In genomic region chr2:216086207-216086893, GRCh38 we compare ENCODE assay signal across 27 cellular contexts. TPM values are rescaled to one million over a fixed set of nuclear protein-coding genes. Genes with fewer than 3 reads are reported as not detected.
DNase-seq lines count a peak whose midpoint lies in the region; ATAC-seq and TF ChIP-seq lines count a peak whose summit lies in the region.
"Had no signal": no experiment of that assay in that cellular context is flagged by ENCODE, and none has a peak within 500 bp of the region (broad histone marks: within the 10 kb centered on the region; RNA-seq: fewer than 3 reads in every experiment).

No MANE protein-coding gene starts in this region.

- 92% methylated on average over 2 of the region's 2 CpGs for WGBS in right cardiac atrium
- WGBS in trophoblast cell (ENCODE audit: extremely low coverage, insufficient coverage, insufficient read length), result no CpG with 5 or more reads among the region's 2 CpGs

- no peaks in the 10 kb centered on the region for H3K27me3 Mint-ChIP-seq in T-helper 2 cell treated with Interferon-gamma antibody and Interleukin-4, amounts not matched to agents 5 μg/mL and 100 μg/mL, for 36 hours (ENCODE audit: low read depth)
- H3K27me3 Mint-ChIP-seq in activated naive CD8-positive, alpha-beta T cell treated with anti-CD3 and anti-CD28 coated beads for 36 hours, result no peaks in the 10 kb centered on the region
- no peaks in the 10 kb centered on the region for H3K27me3 Mint-ChIP-seq in naive thymus-derived CD8-positive, alpha-beta T cell
- H3K27me3 Mint-ChIP-seq: IgD-negative memory B cell had no signal

- no peak overlapping the region for H2BK120ac ChIP-seq in trophoblast cell (ENCODE audit: insufficient read depth, low read length, poor library complexity)

- H4K12ac ChIP-seq in trophoblast cell (ENCODE audit: low read depth, low read length), result no peak overlapping the region

- no peak overlapping the region for H3K4me3 Mint-ChIP-seq in T-helper 2 cell treated with Interferon-gamma antibody and Interleukin-4, amounts not matched to agents 5 μg/mL and 100 μg/mL, for 36 hours
- no peak overlapping the region for H3K4me3 Mint-ChIP-seq in activated naive CD8-positive, alpha-beta T cell treated with anti-CD3 and anti-CD28 coated beads for 36 hours
- peak overlapping the region in 1 of 10 donors; percentile 17 for H3K4me3 Mint-ChIP-seq in naive thymus-derived CD8-positive, alpha-beta T cell
- H3K4me3 Mint-ChIP-seq: H9, IgD-negative memory B cell had no signal

- H3K4me1 Mint-ChIP-seq in T-helper 2 cell treated with Interferon-gamma antibody and Interleukin-4, amounts not matched to agents 5 μg/mL and 100 μg/mL, for 36 hours (ENCODE audit: low read depth), result peaks cover 50% of the 10 kb centered on the region
- H3K4me1 Mint-ChIP-seq in activated naive CD8-positive, alpha-beta T cell treated with anti-CD3 and anti-CD28 coated beads for 36 hours, result peaks cover 46% of the 10 kb centered on the region
- H3K4me1 Mint-ChIP-seq in naive thymus-derived CD8-positive, alpha-beta T cell, result peaks cover 27 to 55% (median 52%) of the 10 kb centered on the region in 4 donors

- H3K4me3 ChIP-seq in right cardiac atrium (ENCODE audit: low read length) (no peak overlapping the region), trophoblast cell (ENCODE audit: low read depth, low read length) (no peak overlapping the region)
- H3K4me3 ChIP-seq: dorsolateral prefrontal cortex, gastroesophageal sphincter, stomach, transverse colon had no signal

- no peak for ATAC-seq in naive thymus-derived CD8-positive, alpha-beta T cell
- no peak for ATAC-seq in right cardiac atrium
- ATAC-seq in GM19395 (IDR thresholded peaks at IDR 0.05; ENCODE audit: unreplicated experiment), result no peak
- ATAC-seq: gastroesophageal sphincter, left lobe of liver had no signal

- H2AK5ac ChIP-seq in trophoblast cell (ENCODE audit: low read length), result no peak overlapping the region

- CTCF ChIA-PET in GM10248 (lab: Yijun Ruan, JAX), result interaction anchor here (1.4 kb wide), 1 partner anchor 52 kb away, joined by 6 read pairs; no protein-coding TSS in a partner anchor

- DNase-seq in T-helper 2 cell treated with Interferon-gamma antibody and Interleukin-4, amounts not matched to agents 5 μg/mL and 100 μg/mL, for 36 hours (ENCODE audit: low spot score), result no peak
- DNase-seq in T-helper 2 cell (no peak), GM10248 (ENCODE audit: extremely low spot score) (peak; percentile 38), right cardiac atrium (no peak), trophoblast cell (no peak)
- no peak for DNase-seq in activated naive CD8-positive, alpha-beta T cell treated with anti-CD3 and anti-CD28 coated beads for 36 hours
- DNase-seq in naive thymus-derived CD8-positive, alpha-beta T cell, result no peak
- DNase-seq: activated CD4-positive, alpha-beta T cell treated with anti-CD3 and anti-CD28 coated beads, Interleukin-2, amount 50 U/mL, for 1 hour; activated effector memory CD4-positive, alpha-beta T cell treated with anti-CD3 and anti-CD28 coated beads, Interleukin-2, amount 50 U/mL, for 16 hours; brain microvascular endothelial cell; DMS53; dorsolateral prefrontal cortex; H9; hippocampal formation; mesendoderm; NCI-H1105; NCI-H2029; NCI-H226; NCI-H748 treated with DMSO at 0.1 percent for 48 hours; stomach; transverse colon had no signal

- H3K36me3 ChIP-seq in trophoblast cell (ENCODE audit: control insufficient read depth in 1 of 2, insufficient read depth in 2 of 2, low read length in 2 of 2), result no peaks in the 10 kb centered on the region
- H3K36me3 ChIP-seq: brain microvascular endothelial cell, gastroesophageal sphincter, stomach, transverse colon had no signal

- no peak overlapping the region for H3K18ac ChIP-seq in trophoblast cell (ENCODE audit: low read length)

- POLR2A ChIA-PET in GM10248 (lab: Yijun Ruan, JAX), result no interaction called here
- POLR2A ChIA-PET in naive thymus-derived CD8-positive, alpha-beta T cell (lab: Charles Lee), result interaction anchor here (0.9 to 5.9 kb wide), 3 partner anchors 8 to 27 kb away, joined by 3 to 96 read pairs (median 8); partner anchors contain the start of gene XRCC5

- peaks cover 15% of the 10 kb centered on the region for H3K36me3 Mint-ChIP-seq in T-helper 2 cell treated with Interferon-gamma antibody and Interleukin-4, amounts not matched to agents 5 μg/mL and 100 μg/mL, for 36 hours (ENCODE audit: low read depth)
- H3K36me3 Mint-ChIP-seq in activated naive CD8-positive, alpha-beta T cell treated with anti-CD3 and anti-CD28 coated beads for 36 hours, result peaks cover 4% of the 10 kb centered on the region
- no peaks in the 10 kb centered on the region for H3K36me3 Mint-ChIP-seq in naive thymus-derived CD8-positive, alpha-beta T cell

- H3K79me1 ChIP-seq in trophoblast cell (ENCODE audit: low read length), result peaks cover 3% of the 10 kb centered on the region

- H3K27ac Mint-ChIP-seq in T-helper 2 cell treated with Interferon-gamma antibody and Interleukin-4, amounts not matched to agents 5 μg/mL and 100 μg/mL, for 36 hours, result peak overlapping the region; percentile 51
- H3K27ac Mint-ChIP-seq in activated naive CD8-positive, alpha-beta T cell treated with anti-CD3 and anti-CD28 coated beads for 36 hours, result peak overlapping the region; percentile 43
- H3K27ac Mint-ChIP-seq in naive thymus-derived CD8-positive, alpha-beta T cell, result peak overlapping the region in 9 of 10 donors; percentile 21 to 98 (median 86)
- H3K27ac Mint-ChIP-seq: H9 had no signal

- no peak overlapping the region for H3K27ac ChIP-seq in right cardiac atrium (ENCODE audit: low read length)
- H3K27ac ChIP-seq in trophoblast cell (ENCODE audit: low read depth, low read length), result no peak overlapping the region
- H3K27ac ChIP-seq: brain microvascular endothelial cell, dorsolateral prefrontal cortex, gastroesophageal sphincter, stomach, transverse colon, VCaP had no signal

- H3K9me3 Mint-ChIP-seq in T-helper 2 cell treated with Interferon-gamma antibody and Interleukin-4, amounts not matched to agents 5 μg/mL and 100 μg/mL, for 36 hours, result no peaks in the 10 kb centered on the region
- H3K9me3 Mint-ChIP-seq in activated naive CD8-positive, alpha-beta T cell treated with anti-CD3 and anti-CD28 coated beads for 36 hours, result peaks cover 7% of the 10 kb centered on the region
- H3K9me3 Mint-ChIP-seq in naive thymus-derived CD8-positive, alpha-beta T cell, result no peaks in the 10 kb centered on the region
- H3K9me3 Mint-ChIP-seq: H9, IgD-negative memory B cell had no signal

- no peak overlapping the region for H3K4me2 ChIP-seq in trophoblast cell (ENCODE audit: low read length)

- no peak overlapping the region for H2BK12ac ChIP-seq in trophoblast cell (ENCODE audit: low read length)

- H3K79me2 ChIP-seq in trophoblast cell (ENCODE audit: control insufficient read depth, insufficient read depth, low read length, poor library complexity), result no peaks in the 10 kb centered on the region

- no peaks in the 10 kb centered on the region for H3K9me3 ChIP-seq in right cardiac atrium (ENCODE audit: control insufficient read depth, low read length)
- H3K9me3 ChIP-seq in trophoblast cell (ENCODE audit: insufficient read depth, low read depth, low read length), result peaks cover 2% of the 10 kb centered on the region
- H3K9me3 ChIP-seq: gastroesophageal sphincter, stomach, transverse colon had no signal

- H2BK5ac ChIP-seq in trophoblast cell (ENCODE audit: low read depth, low read length, poor library complexity), result no peak overlapping the region

- H2AFZ ChIP-seq in trophoblast cell (ENCODE audit: insufficient read depth, low read length, poor library complexity), result no peak overlapping the region

- H4K91ac ChIP-seq in trophoblast cell (ENCODE audit: low read depth, low read length), result no peak overlapping the region

- no peak for TF ChIP-seq CTCF in GM10248 (IDR thresholded peaks at IDR 0.05; ENCODE audit: control extremely low read depth, extremely low read depth, low read depth, missing control alignments)

- H3K27me3 ChIP-seq in right cardiac atrium (ENCODE audit: control insufficient read depth, insufficient read depth), result no peaks in the 10 kb centered on the region
- H3K27me3 ChIP-seq in trophoblast cell (ENCODE audit: insufficient read depth, low read length), result no peaks in the 10 kb centered on the region
- H3K27me3 ChIP-seq: brain microvascular endothelial cell, dorsolateral prefrontal cortex, gastroesophageal sphincter, stomach, transverse colon had no signal

- no peak overlapping the region for H3K23ac ChIP-seq in trophoblast cell (ENCODE audit: low read length)

- intact Hi-C loops in right cardiac atrium (cut with DNase I), result no loop called here

- no peak overlapping the region for H3K4ac ChIP-seq in trophoblast cell (ENCODE audit: low read depth, low read length)

- no peak overlapping the region for H3K9ac ChIP-seq in trophoblast cell (ENCODE audit: low read length)

- H4K8ac ChIP-seq in trophoblast cell (ENCODE audit: low read depth, low read length), result no peak overlapping the region

- no peak overlapping the region for H3K14ac ChIP-seq in trophoblast cell (ENCODE audit: low read length)

- H3K4me1 ChIP-seq in right cardiac atrium (ENCODE audit: control insufficient read depth, insufficient read depth, low read length) (no peaks in the 10 kb centered on the region), trophoblast cell (ENCODE audit: control insufficient read depth in 1 of 2, insufficient read depth in 2 of 2, low read length in 2 of 2) (peaks cover 0 to 2% of the 10 kb centered on the region in 2 experiments)

RNA-seq across cellular contexts. Expression of gene TMEM169, which starts 4.6 kb away (rescaled TPM):
- under 1 TPM; 0.40 to 0.41 TPM for total RNA-seq in activated naive CD8-positive, alpha-beta T cell treated with anti-CD3 and anti-CD28 coated beads for 36 hours
- 1 to 10 TPM; 2.6 to 4.1 TPM for total RNA-seq in naive thymus-derived CD8-positive, alpha-beta T cell
- polyA plus RNA-seq in naive thymus-derived CD8-positive, alpha-beta T cell, result 1 to 10 TPM in 2 of 3 donors, under 1 TPM in 1; 0.73 to 2.0 (median 1.8) TPM
- under 1 TPM in 3 of 4 donors, not detected in 1; 0.17 to 0.42 (median 0.32) TPM for total RNA-seq in right cardiac atrium
- polyA plus RNA-seq in right cardiac atrium, result 0.14 TPM
- polyA plus RNA-seq in trophoblast cell (2013), result 0.33 and 0.47 TPM in 2 replicates
- polyA plus RNA-seq: endothelial cell of umbilical vein had no signal

RNA-seq across cellular contexts. Expression of gene PECR, which starts 4.7 kb away (rescaled TPM):
- 10 to 100 TPM; 15.3 to 16.2 TPM for total RNA-seq in activated naive CD8-positive, alpha-beta T cell treated with anti-CD3 and anti-CD28 coated beads for 36 hours
- total RNA-seq in naive thymus-derived CD8-positive, alpha-beta T cell, result 10 to 100 TPM; 15.7 to 20.7 TPM
- 10 to 100 TPM; 25.4 to 33.3 (median 28.6) TPM for polyA plus RNA-seq in naive thymus-derived CD8-positive, alpha-beta T cell
- total RNA-seq in right cardiac atrium, result 1 to 10 TPM; 2.9 to 7.9 (median 6.0) TPM
- polyA plus RNA-seq in right cardiac atrium, result 5.1 TPM
- polyA plus RNA-seq in trophoblast cell (2013), result 1.9 and 2.2 TPM in 2 replicates

RNA-seq across cellular contexts. Expression of gene XRCC5, which starts 22.8 kb away (rescaled TPM):
- 100 to 1,000 TPM; 585 to 614 TPM for total RNA-seq in activated naive CD8-positive, alpha-beta T cell treated with anti-CD3 and anti-CD28 coated beads for 36 hours
- total RNA-seq in naive thymus-derived CD8-positive, alpha-beta T cell, result 100 to 1,000 TPM; 231 to 245 TPM
- 100 to 1,000 TPM; 311 to 364 (median 348) TPM for polyA plus RNA-seq in naive thymus-derived CD8-positive, alpha-beta T cell
- 100 to 1,000 TPM; 121 to 145 (median 129) TPM for total RNA-seq in right cardiac atrium
- polyA plus RNA-seq in right cardiac atrium, result 57.7 TPM
- 193 and 196 TPM in 2 replicates for polyA plus RNA-seq in trophoblast cell (2013)
